In genomic region chr1:10909697-10910489, GRCh38 we compare ENCODE assay signal across 8 cellular contexts.
A peak's percentile ranks its signal among the peaks of the same experiment; 100 is the strongest.
DNase-seq lines count a peak whose midpoint lies in the region; ATAC-seq and TF ChIP-seq lines count a peak whose summit lies in the region.

No MANE protein-coding gene starts in this region.

- no peak overlapping the region for H3K4me3 ChIP-seq in transverse colon

- no peaks in the 10 kb centered on the region for H3K36me3 ChIP-seq in transverse colon

- no peak overlapping the region for H3K27ac Mint-ChIP-seq in naive thymus-derived CD8-positive, alpha-beta T cell

- no peaks in the 10 kb centered on the region for H3K36me3 Mint-ChIP-seq in naive thymus-derived CD8-positive, alpha-beta T cell

- TF ChIP-seq EP300 in transverse colon (IDR thresholded peaks at IDR 0.05; ENCODE audit: low read depth): no peak

- TF ChIP-seq CTCF in LNCAP (IDR thresholded peaks at IDR 0.05): peak; percentile 64
- peak; percentile 33 to 68 (median 57) for TF ChIP-seq CTCF in transverse colon (IDR thresholded peaks at IDR 0.05)

- in situ Hi-C loops in transverse colon (cut with MboI; ENCODE audit: low pct_ligation_motif_present in 1 of 4, low pct_unique_long_range_greater_than_20kb in 1 of 4, low sequenced_read_pairs in 3 of 4): no loop called here

- ATAC-seq in naive thymus-derived CD8-positive, alpha-beta T cell: peak; percentile 94 to 95
- no peak for ATAC-seq in HG02938 (IDR thresholded peaks at IDR 0.05; ENCODE audit: unreplicated experiment)
- ATAC-seq in HG03175 (IDR thresholded peaks at IDR 0.05; ENCODE audit: unreplicated experiment): no peak

- peaks cover 16 to 32% (median 23%) of the 10 kb centered on the region in 4 donors for H3K4me1 Mint-ChIP-seq in naive thymus-derived CD8-positive, alpha-beta T cell

- peaks cover 5% of the 10 kb centered on the region for H3K27me3 ChIP-seq in transverse colon

- no peaks in the 10 kb centered on the region for H3K9me3 ChIP-seq in transverse colon

- H3K4me1 ChIP-seq in transverse colon: no peaks in the 10 kb centered on the region

- peaks cover 0 to 6% (median 0%) of the 10 kb centered on the region in 5 donors for H3K27me3 Mint-ChIP-seq in naive thymus-derived CD8-positive, alpha-beta T cell

- no peak overlapping the region for H3K27ac ChIP-seq in transverse colon

- no peaks in the 10 kb centered on the region for H3K9me3 Mint-ChIP-seq in naive thymus-derived CD8-positive, alpha-beta T cell

- intact Hi-C loops in transverse colon (cut with DNase I; ENCODE audit: low total_unique reads): no loop called here

- POLR2A ChIA-PET in naive thymus-derived CD8-positive, alpha-beta T cell (lab: Charles Lee): interaction anchor here (1.4 kb wide), 1 partner anchor 8 kb away, joined by 5 read pairs; no protein-coding TSS in a partner anchor

- no peak for TF ChIP-seq POLR2A in transverse colon (IDR thresholded peaks at IDR 0.05)

- no peak overlapping the region for H3K4me3 Mint-ChIP-seq in naive thymus-derived CD8-positive, alpha-beta T cell

- DNase-seq in ELR (ENCODE audit: low read depth) (peak; percentile 41), cerebellar cortex (ENCODE audit: low spot score) (peak; percentile 18), transverse colon (peak; percentile 78)
- peak; percentile 56 to 68 for DNase-seq in activated CD4-positive, alpha-beta T cell treated with anti-CD3 and anti-CD28 coated beads for 24 hours (ENCODE audit: low read depth in 2 of 2)
- peak; percentile 59 to 90 (median 77) for DNase-seq in naive thymus-derived CD8-positive, alpha-beta T cell

- 40% methylated on average over 16 of the region's 16 CpGs; no CpG with 5 or more reads in 1 of the 2 donors for WGBS in transverse colon (ENCODE audit: low coverage in 1 of 2), 2 donors

Comparison
In these comparisons a context has a peak if more than half of its experiments do, and no peak if none do; other contexts are left out.
1. DNase-seq: peak in every context shown above with its lines; median percentile 78 in transverse colon; 77 in naive thymus-derived CD8-positive, alpha-beta T cell; 62 in activated CD4-positive, alpha-beta T cell treated with anti-CD3 and anti-CD28 coated beads for 24 hours; 41 in ELR; 18 in cerebellar cortex.
2. ATAC-seq: peak in naive thymus-derived CD8-positive, alpha-beta T cell (2 of 2); none in HG02938 (single experiment) and HG03175 (single experiment).